ENCODE assay signal across 32 cellular contexts in the genomic region with DNA sequence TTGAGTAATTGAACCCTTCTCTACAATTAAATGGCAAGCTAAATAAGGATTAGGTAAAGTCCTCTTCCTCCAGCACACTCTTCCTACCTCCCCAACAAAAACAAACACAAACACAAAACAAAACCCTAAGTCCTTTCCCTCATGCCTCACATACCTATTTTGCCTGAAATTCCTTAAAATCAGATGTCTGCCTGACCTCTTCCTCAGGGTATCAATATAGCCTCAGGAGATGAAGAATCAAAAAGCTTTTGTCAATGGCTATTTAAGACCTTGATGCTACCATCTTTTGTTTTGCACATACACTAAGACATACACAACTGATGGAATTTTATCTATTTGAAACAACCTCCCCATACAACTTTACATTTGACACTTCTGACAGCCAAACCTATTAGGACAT.
"Had no signal": no experiment of that assay in that cellular context is flagged by ENCODE, and none has a peak within 500 bp of the region (broad histone marks: within the 10 kb centered on the region; RNA-seq: fewer than 3 reads in every experiment).

No MANE protein-coding gene starts in this region.

- H3K27me3 Mint-ChIP-seq: activated CD4-positive, alpha-beta T cell treated with anti-CD3 and anti-CD28 coated beads for 36 hours; activated CD4-positive, alpha-beta T cell treated with anti-CD3 and anti-CD28 coated beads, Interleukin-2, amount 10 ng/mL, durations not matched to agents 7 days and 5 days had no signal

- H3K9ac ChIP-seq: KMS-11 had no signal

- H3K4me1 Mint-ChIP-seq: activated CD4-positive, alpha-beta T cell treated with anti-CD3 and anti-CD28 coated beads for 36 hours; activated CD4-positive, alpha-beta T cell treated with anti-CD3 and anti-CD28 coated beads, Interleukin-2, amount 10 ng/mL, durations not matched to agents 7 days and 5 days had no signal

- H3K4me1 ChIP-seq: adrenal gland, body of pancreas, breast epithelium had no signal

- H3K36me3 Mint-ChIP-seq: activated naive CD4-positive, alpha-beta T cell treated with anti-CD3 and anti-CD28 coated beads, Interleukin-2, amount 50 U/mL, for 72 hours had no signal

- H3K4me2 ChIP-seq: KMS-11 had no signal

- H3K36me3 ChIP-seq: adrenal gland, breast epithelium had no signal

- H3K4me3 ChIP-seq: adrenal gland, body of pancreas, breast epithelium had no signal

- H3K27ac Mint-ChIP-seq: activated CD4-positive, alpha-beta T cell treated with anti-CD3 and anti-CD28 coated beads for 36 hours; activated CD4-positive, alpha-beta T cell treated with anti-CD3 and anti-CD28 coated beads, Interleukin-2, amount 10 ng/mL, durations not matched to agents 7 days and 5 days; activated CD8-positive, alpha-beta T cell treated with anti-CD3 and anti-CD28 coated beads, Interleukin-2, amount 10 ng/mL, durations not matched to agents 7 days and 5 days; activated naive CD4-positive, alpha-beta T cell treated with anti-CD3 and anti-CD28 coated beads for 36 hours; activated naive CD4-positive, alpha-beta T cell treated with anti-CD3 and anti-CD28 coated beads, Interleukin-2, amount 50 U/mL, for 72 hours; activated T-helper 1 cell treated with anti-CD3 and anti-CD28 coated beads, Interleukin-12 subunit alpha, Interleukin-12 subunit beta, Interleukin-2, Interleukin-4 antibody, amounts not matched to agents 30 ng/mL and 10 ng/mL and 1 ng/mL, durations not matched to agents 14 hours and 24 hours and 36 hours had no signal

- ATAC-seq: activated CD4-positive, alpha-beta T cell treated with anti-CD3 and anti-CD28 coated beads for 36 hours; activated CD4-positive, CD25-positive, alpha-beta regulatory T cell treated with anti-CD3 and anti-CD28 coated beads, Interleukin-2, amount 50 U/mL, for 24 hours; activated CD8-positive, alpha-beta T cell treated with anti-CD3 and anti-CD28 coated beads, Interleukin-2, amount 10 ng/mL, durations not matched to agents 7 days and 5 days; activated naive CD4-positive, alpha-beta T cell treated with anti-CD3 and anti-CD28 coated beads, Interleukin-2, amount 50 U/mL, for 72 hours; activated T-cell treated with anti-CD3 and anti-CD28 coated beads, Interleukin-2, amount 50 U/mL, for 4 hours; body of pancreas had no signal

- H3K4me3 Mint-ChIP-seq: activated CD4-positive, alpha-beta T cell treated with anti-CD3 and anti-CD28 coated beads for 36 hours; activated CD4-positive, alpha-beta T cell treated with anti-CD3 and anti-CD28 coated beads, Interleukin-2, amount 10 ng/mL, durations not matched to agents 7 days and 5 days; activated CD8-positive, alpha-beta T cell treated with anti-CD3 and anti-CD28 coated beads, Interleukin-2, amount 10 ng/mL, durations not matched to agents 7 days and 5 days; activated naive CD4-positive, alpha-beta T cell treated with anti-CD3 and anti-CD28 coated beads for 36 hours; activated T-cell treated with anti-CD3 and anti-CD28 coated beads, Interleukin-2, amount 50 U/mL, for 4 hours; activated T-helper 1 cell treated with anti-CD3 and anti-CD28 coated beads, Interleukin-12 subunit alpha, Interleukin-12 subunit beta, Interleukin-2, Interleukin-4 antibody, amounts not matched to agents 30 ng/mL and 10 ng/mL and 1 ng/mL, durations not matched to agents 14 hours and 24 hours and 36 hours had no signal

- H3K27ac ChIP-seq: adrenal gland, body of pancreas, breast epithelium, KMS-11 had no signal

- H3K27me3 ChIP-seq: adrenal gland, body of pancreas, breast epithelium had no signal

- DNase-seq: activated CD4-positive, alpha-beta T cell treated with anti-CD3 and anti-CD28 coated beads for 36 hours; activated CD4-positive, alpha-beta T cell treated with anti-CD3 and anti-CD28 coated beads, Interleukin-2, amount 10 ng/mL, durations not matched to agents 7 days and 5 days; activated CD4-positive, alpha-beta T cell treated with anti-CD3 and anti-CD28 coated beads, Interleukin-2, amount 50 U/mL, for 48 hours; activated CD8-positive, alpha-beta memory T cell treated with anti-CD3 and anti-CD28 coated beads, Interleukin-2, amount 50 U/mL, for 4 hours; activated CD8-positive, alpha-beta T cell treated with anti-CD3 and anti-CD28 coated beads, Interleukin-2, amount 10 ng/mL, durations not matched to agents 7 days and 5 days; activated gamma-delta T cell treated with Interleukin-2 at 50 U/mL for 16 hours; activated naive CD4-positive, alpha-beta T cell treated with anti-CD3 and anti-CD28 coated beads for 36 hours; activated T-cell treated with anti-CD3 and anti-CD28 coated beads for 4 hours; activated T-cell treated with anti-CD3 and anti-CD28 coated beads, Interleukin-2, amount 50 U/mL, for 4 hours; adrenal gland; body of pancreas; NCI-H1092 treated with DMSO at 0.1 percent for 48 hours; NCI-H1417; NCI-H146; NCI-H187; NCI-H2029 treated with DMSO at 0.1 percent for 48 hours; NCI-H2107; NCI-H2171; NCI-H510A; NCI-H526; NCI-H748 treated with DMSO at 0.1 percent for 48 hours; NK-92 treated with Interleukin-12 subunit alpha and Interleukin-12 subunit beta, amount 100 ng/mL, for 24 hours; Right ventricle myocardium superior; SW 1271; T-helper 1 cell; T-helper 2 cell; T-helper 9 cell had no signal

- H3K9me3 ChIP-seq: adrenal gland, body of pancreas, breast epithelium had no signal
